24 cellular contexts compared by ENCODE assay signal in the genomic region with DNA sequence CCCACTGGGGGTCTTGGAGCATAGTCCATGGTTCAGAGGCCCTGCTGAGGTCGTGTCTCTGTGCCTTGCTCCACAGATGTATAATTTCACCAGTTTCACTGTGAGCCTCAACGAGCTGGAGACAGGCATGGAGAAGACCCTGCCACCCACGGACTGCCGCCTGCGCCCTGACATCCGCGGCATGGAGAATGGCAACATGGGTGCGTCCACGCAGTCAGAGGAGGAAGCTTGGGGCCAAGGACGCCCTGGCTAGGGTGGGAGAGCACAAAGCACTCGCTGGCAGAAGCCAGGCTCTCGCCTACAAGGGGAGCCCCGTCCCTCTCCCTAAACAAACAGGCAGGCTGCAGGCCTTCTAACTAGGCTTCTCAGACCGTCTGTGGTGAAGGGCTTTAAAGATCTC. TPM values are rescaled to one million over a fixed set of nuclear protein-coding genes. Genes with fewer than 3 reads are reported as not detected.
DNase-seq lines count a peak whose midpoint lies in the region; ATAC-seq, FAIRE-seq and TF ChIP-seq lines count a peak whose summit lies in the region.
"Had no signal": no experiment of that assay in that cellular context is flagged by ENCODE, and none has a peak within 500 bp of the region (broad histone marks: within the 10 kb centered on the region; RNA-seq: fewer than 3 reads in every experiment).

No MANE protein-coding gene starts in this region.

- no peaks in the 10 kb centered on the region for H3K27me3 Mint-ChIP-seq in activated naive CD4-positive, alpha-beta T cell treated with anti-CD3 and anti-CD28 coated beads, Interleukin-2, amount 10 ng/mL, durations not matched to agents 7 days and 5 days
- H3K27me3 Mint-ChIP-seq: B cell; CD4-positive, CD25-positive, alpha-beta regulatory T cell had no signal

- H3K27me3 ChIP-seq in HepG2 (ENCODE audit: control insufficient read depth in 1 of 2, insufficient read depth in 2 of 2, low read length in 2 of 2) (no peaks in the 10 kb centered on the region), right lobe of liver (no peaks in the 10 kb centered on the region), neuronal stem cell (ENCODE audit: control insufficient read depth in 3 of 3, insufficient read depth in 3 of 3, low read depth in 1 of 3, low read length in 3 of 3) (no peaks in the 10 kb centered on the region)
- H3K27me3 ChIP-seq: BLaER1 had no signal

- no peak overlapping the region for H3K4me3 ChIP-seq in HepG2 (replicated peaks in 1 of 3; ENCODE audit: insufficient read depth in 1 of 3, low read depth in 2 of 3, low read length in 3 of 3)
- H3K4me3 ChIP-seq in right lobe of liver, result no peak overlapping the region
- no peak overlapping the region for H3K4me3 ChIP-seq in neuronal stem cell (ENCODE audit: low read length in 2 of 2)
- H3K4me3 ChIP-seq: BLaER1, GM12878, GM23248 had no signal

- peak overlapping the region; percentile 73 for H3K23ac ChIP-seq in neuronal stem cell (ENCODE audit: low read depth, low read length, poor library complexity)

- H2BK15ac ChIP-seq in neuronal stem cell (ENCODE audit: low read length), result no peak overlapping the region

- H3K9me3 Mint-ChIP-seq in activated naive CD4-positive, alpha-beta T cell treated with anti-CD3 and anti-CD28 coated beads, Interleukin-2, amount 10 ng/mL, durations not matched to agents 7 days and 5 days, result no peaks in the 10 kb centered on the region
- H3K9me3 Mint-ChIP-seq in stimulated activated effector memory CD8-positive, alpha-beta T cell treated with anti-CD3 and anti-CD28 coated beads, Interleukin-12 subunit alpha, Interleukin-12 subunit beta, amount 100 ng/mL, for 72 hours, result no peaks in the 10 kb centered on the region
- H3K9me3 Mint-ChIP-seq: CD8-positive, alpha-beta T cell had no signal

- H3K4me2 ChIP-seq in HepG2 (ENCODE audit: low read depth, low read length) (no peak overlapping the region), neuronal stem cell (ENCODE audit: insufficient read depth, low read length, poor library complexity, severe bottlenecking) (no peak overlapping the region)
- H3K4me2 ChIP-seq: BLaER1 had no signal

- H3K27ac ChIP-seq in HepG2 (ENCODE audit: extremely low read length, insufficient read depth, low read length) (no peak overlapping the region), right lobe of liver (no peak overlapping the region), neuronal stem cell (replicated peaks; ENCODE audit: low read length) (no peak overlapping the region)
- H3K27ac ChIP-seq: 22Rv1, BLaER1, C4-2B, GM23248 had no signal

- in situ Hi-C loops in HepG2 (cut with HindIII; ENCODE audit: extremely low pct_ligation_motif_present, low pct_unique_long_range_greater_than_20kb), result no loop called here

- peaks cover 39 to 66% of the 10 kb centered on the region in 2 experiments for H3K36me3 ChIP-seq in HepG2 (replicated peaks in 1 of 2; ENCODE audit: control insufficient read depth in 1 of 2, insufficient read depth in 2 of 2, low read length in 2 of 2)
- H3K36me3 ChIP-seq in right lobe of liver, result peaks cover 0 to 37% (median 7%) of the 10 kb centered on the region in 4 donors
- peaks cover 30 to 76% of the 10 kb centered on the region in 2 donors for H3K36me3 ChIP-seq in neuronal stem cell (replicated peaks in 1 of 2; ENCODE audit: control insufficient read depth in 2 of 2, insufficient read depth in 2 of 2, low read length in 2 of 2)

- no peak overlapping the region for H2BK120ac ChIP-seq in neuronal stem cell (ENCODE audit: low read depth, low read length)

- H4K91ac ChIP-seq in neuronal stem cell (ENCODE audit: low read depth, low read length, poor library complexity), result no peak overlapping the region

- peaks cover 10% of the 10 kb centered on the region for H3K4me1 Mint-ChIP-seq in activated naive CD4-positive, alpha-beta T cell treated with anti-CD3 and anti-CD28 coated beads, Interleukin-2, amount 10 ng/mL, durations not matched to agents 7 days and 5 days
- H3K4me1 Mint-ChIP-seq in stimulated activated effector memory CD8-positive, alpha-beta T cell treated with anti-CD3 and anti-CD28 coated beads, Interleukin-12 subunit alpha, Interleukin-12 subunit beta, amount 100 ng/mL, for 72 hours, result peaks cover 14% of the 10 kb centered on the region

- no peak overlapping the region for H2BK12ac ChIP-seq in neuronal stem cell (ENCODE audit: low read length)

- no peak for TF ChIP-seq EP300 in HepG2 (IDR thresholded peaks at IDR 0.05; ENCODE audit: low read depth in 2 of 2, low read length in 2 of 2)
- TF ChIP-seq EP300 in HepG2 (CRISPR knock-in tag; IDR thresholded peaks at IDR 0.05; ENCODE audit: borderline replicate concordance), result no peak

- H3K27ac Mint-ChIP-seq in activated naive CD4-positive, alpha-beta T cell treated with anti-CD3 and anti-CD28 coated beads, Interleukin-2, amount 10 ng/mL, durations not matched to agents 7 days and 5 days, result peak overlapping the region; percentile 11
- H3K27ac Mint-ChIP-seq in stimulated activated effector memory CD8-positive, alpha-beta T cell treated with anti-CD3 and anti-CD28 coated beads, Interleukin-12 subunit alpha, Interleukin-12 subunit beta, amount 100 ng/mL, for 72 hours, result no peak overlapping the region
- H3K27ac Mint-ChIP-seq: B cell; CD8-positive, alpha-beta T cell had no signal

- H3K4ac ChIP-seq in neuronal stem cell (ENCODE audit: low read length), result no peak overlapping the region

- H4K20me1 ChIP-seq in HepG2 (ENCODE audit: insufficient read depth, low read length), result no peaks in the 10 kb centered on the region

- no peak for ATAC-seq in HepG2
- no peak for ATAC-seq in right lobe of liver
- ATAC-seq in stimulated activated effector memory CD8-positive, alpha-beta T cell treated with anti-CD3 and anti-CD28 coated beads, Interleukin-12 subunit alpha, Interleukin-12 subunit beta, amount 100 ng/mL, for 72 hours, result no peak
- ATAC-seq: CD8-positive, alpha-beta T cell; GM12878 had no signal

- no peaks in the 10 kb centered on the region for H3K79me2 ChIP-seq in HepG2 (ENCODE audit: insufficient read depth, low read length)

- no peak overlapping the region for H2BK5ac ChIP-seq in neuronal stem cell (ENCODE audit: low read length)

- BruUV-seq in HepG2 (replicated peaks; lab: Mats Ljungman, UMichigan), result no TSS peak

- CTCF ChIA-PET in activated naive CD4-positive, alpha-beta T cell treated with anti-CD3 and anti-CD28 coated beads, Interleukin-2, amount 10 ng/mL, durations not matched to agents 7 days and 5 days (lab: Charles Lee), result no interaction called here
- CTCF ChIA-PET in HepG2 (lab: Yijun Ruan, JAX; ENCODE audit: low intra/inter-chr PET ratio, low total read pairs), result no interaction called here

- H3K4me3 Mint-ChIP-seq in activated naive CD4-positive, alpha-beta T cell treated with anti-CD3 and anti-CD28 coated beads, Interleukin-2, amount 10 ng/mL, durations not matched to agents 7 days and 5 days, result no peak overlapping the region
- H3K4me3 Mint-ChIP-seq in stimulated activated effector memory CD8-positive, alpha-beta T cell treated with anti-CD3 and anti-CD28 coated beads, Interleukin-12 subunit alpha, Interleukin-12 subunit beta, amount 100 ng/mL, for 72 hours, result no peak overlapping the region
- H3K4me3 Mint-ChIP-seq: B cell; CD4-positive, CD25-positive, alpha-beta regulatory T cell; CD8-positive, alpha-beta T cell had no signal

- H3K18ac ChIP-seq in neuronal stem cell (ENCODE audit: low read length), result no peak overlapping the region

- H3K14ac ChIP-seq in neuronal stem cell (ENCODE audit: low read length), result no peak overlapping the region

- no peak overlapping the region for H4K8ac ChIP-seq in neuronal stem cell (ENCODE audit: low read depth, low read length)

- no peak for DNase-seq in activated naive CD4-positive, alpha-beta T cell treated with anti-CD3 and anti-CD28 coated beads, Interleukin-2, amount 10 ng/mL, durations not matched to agents 7 days and 5 days
- no peak for DNase-seq in activated naive CD4-positive, alpha-beta T cell (lab: John Stamatoyannopoulos, UW)
- DNase-seq in HepG2 (ENCODE audit: low spot score) (no peak), right lobe of liver (no peak), neuronal stem cell (ENCODE audit: low spot score) (no peak), NCI-H446 (lab: John Stamatoyannopoulos, UW) (no peak)
- no peak for DNase-seq in stimulated activated effector memory CD8-positive, alpha-beta T cell treated with anti-CD3 and anti-CD28 coated beads, Interleukin-12 subunit alpha, Interleukin-12 subunit beta, amount 100 ng/mL, for 72 hours (ENCODE audit: low spot score in 2 of 2)
- DNase-seq: Caco-2; CD4-positive, CD25-positive, alpha-beta regulatory T cell; CD8-positive, alpha-beta T cell; DMS153; EL; GDM1; GM23248; H7; HCEC 1CT had no signal

- no peaks in the 10 kb centered on the region for H3K4me1 ChIP-seq in HepG2 (ENCODE audit: insufficient read depth, low read length)
- peaks cover 0 to 3% (median 0%) of the 10 kb centered on the region in 4 donors for H3K4me1 ChIP-seq in right lobe of liver
- H3K4me1 ChIP-seq in neuronal stem cell (ENCODE audit: control insufficient read depth in 2 of 2, insufficient read depth in 1 of 2, low read depth in 1 of 2, low read length in 2 of 2), result no peaks in the 10 kb centered on the region
- H3K4me1 ChIP-seq: Caco-2 had no signal

- H3K36me3 Mint-ChIP-seq in activated naive CD4-positive, alpha-beta T cell treated with anti-CD3 and anti-CD28 coated beads, Interleukin-2, amount 10 ng/mL, durations not matched to agents 7 days and 5 days, result peaks cover 16% of the 10 kb centered on the region
- H3K36me3 Mint-ChIP-seq in stimulated activated effector memory CD8-positive, alpha-beta T cell treated with anti-CD3 and anti-CD28 coated beads, Interleukin-12 subunit alpha, Interleukin-12 subunit beta, amount 100 ng/mL, for 72 hours, result peaks cover 40% of the 10 kb centered on the region

- WGBS in HepG2 (ENCODE audit: low lambda C conversion rate), result 76% methylated on average over 9 of the region's 14 CpGs
- WGBS in right lobe of liver (ENCODE audit: insufficient coverage, low coverage, low lambda C conversion rate, missing lambda C conversion rate), result 100% methylated on average over 1 of the region's 14 CpGs
- WGBS in neuronal stem cell (ENCODE audit: extremely low coverage in 2 of 2, insufficient read length in 2 of 2, insufficient replicate concordance in 1 of 2), 2 donors, result no CpG with 5 or more reads among the region's 14 CpGs

- H2AFZ ChIP-seq in HepG2 (ENCODE audit: low read length), result no peak overlapping the region
- H2AFZ ChIP-seq in neuronal stem cell (ENCODE audit: low read length), result no peak overlapping the region
- H2AFZ ChIP-seq: GM23248 had no signal

- POLR2A ChIA-PET in HepG2 (lab: Yijun Ruan, JAX), result no interaction called here

- H3K9me3 ChIP-seq in HepG2 (ENCODE audit: low read length), result no peaks in the 10 kb centered on the region
- H3K9me3 ChIP-seq in right lobe of liver, result no peaks in the 10 kb centered on the region
- H3K9me3 ChIP-seq in neuronal stem cell (replicated peaks in 1 of 2; ENCODE audit: control insufficient read depth in 2 of 2, insufficient read depth in 1 of 2, low read depth in 1 of 2, low read length in 2 of 2), result peaks cover 0 to 7% of the 10 kb centered on the region in 2 donors
- H3K9me3 ChIP-seq: BLaER1, Caco-2 had no signal

- FAIRE-seq in HepG2 (lab: Jason Lieb, UNC), result no peak
- FAIRE-seq: A204.1, GM12878, GM19239, H1 had no signal

- TF ChIP-seq POLR2A in HepG2 (IDR thresholded peaks at IDR 0.05; ENCODE audit: insufficient read depth in 1 of 2, low read depth in 2 of 2, low read length in 2 of 2), result no peak
- TF ChIP-seq POLR2A in right lobe of liver (IDR thresholded peaks at IDR 0.05), result no peak

- TF ChIP-seq CTCF in HepG2 (CRISPR knock-in tag; IDR thresholded peaks at IDR 0.05), result no peak
- TF ChIP-seq CTCF in right lobe of liver (IDR thresholded peaks at IDR 0.05), result no peak

- no peak overlapping the region for H2AK5ac ChIP-seq in neuronal stem cell (ENCODE audit: low read depth, low read length)

- H3K9ac ChIP-seq in HepG2 (ENCODE audit: insufficient read depth, low read depth, low read length) (no peak overlapping the region), neuronal stem cell (ENCODE audit: low read depth, low read length, poor library complexity) (no peak overlapping the region)
- H3K9ac ChIP-seq: BLaER1, GM23248 had no signal

- H3K79me1 ChIP-seq in neuronal stem cell (ENCODE audit: low read depth, low read length), result no peaks in the 10 kb centered on the region

- intact Hi-C loops in HepG2 (cut with micrococcal nuclease; ENCODE audit: unreplicated experiment) (no loop called here), right lobe of liver (cut with DNase I) (no loop called here)

- TF ChIP-seq RAD21 in HepG2 (CRISPR knock-in tag; IDR thresholded peaks at IDR 0.05), result no peak

RNA-seq across cellular contexts. Expression of gene ADRM1, which starts 13.7 kb away (rescaled TPM):
- total RNA-seq in HepG2 (2016; rRNA removed; fragmentation: Illumina TruSeq; extraction: Trizol), result 143 and 154 TPM in 2 replicates
- 51.6 and 53.2 TPM in 2 replicates for total RNA-seq in HepG2 (2016; cell fraction: cytosol; rRNA removed; fragmentation: Illumina TruSeq; extraction: Trizol; ENCODE audit: low read depth)
- 149 and 159 TPM in 2 replicates for total RNA-seq in HepG2 (2016; cell fraction: insoluble cytoplasmic fraction; rRNA removed; fragmentation: Illumina TruSeq; extraction: Trizol)
- 59.3 and 62.8 TPM in 2 replicates for total RNA-seq in HepG2 (2016; cell fraction: membrane; rRNA removed; fragmentation: Illumina TruSeq; extraction: Trizol)
- 76.2 and 86.5 TPM in 2 replicates for total RNA-seq in HepG2 (2016; cell fraction: nucleus; rRNA removed; fragmentation: Illumina TruSeq; extraction: Trizol)
- polyA plus RNA-seq in HepG2 (2011; rRNA removed), result 92.9 and 106 TPM in 2 replicates
- polyA plus RNA-seq in HepG2 (2011; cell fraction: cytosol; rRNA removed), result 90.4 and 144 TPM in 2 replicates
- 158 and 185 TPM in 2 replicates for polyA plus RNA-seq in HepG2 (2011; cell fraction: nucleus; rRNA removed)
- polyA plus RNA-seq in HepG2 (2012), result 62.1 and 86.3 TPM in 2 replicates
- 50.3 and 52.6 TPM in 2 replicates for polyA plus RNA-seq in HepG2 (2016; cell fraction: cytosol; fragmentation: Illumina TruSeq; extraction: Trizol; ENCODE audit: low read depth)
- 185 and 189 TPM in 2 replicates for polyA plus RNA-seq in HepG2 (2016; cell fraction: insoluble cytoplasmic fraction; fragmentation: Illumina TruSeq; extraction: Trizol; ENCODE audit: low read depth)
- polyA plus RNA-seq in HepG2 (2016; cell fraction: membrane; fragmentation: Illumina TruSeq; extraction: Trizol; ENCODE audit: low read depth), result 54.2 and 55.6 TPM in 2 replicates
- 165 and 171 TPM in 2 replicates for polyA plus RNA-seq in HepG2 (2016; cell fraction: nucleus; fragmentation: Illumina TruSeq; extraction: Trizol; ENCODE audit: insufficient read depth, low read depth)
- 92.6 and 107 TPM in 2 replicates for polyA minus RNA-seq in HepG2 (2011; rRNA and poly(A)+ RNA removed; ENCODE audit: low replicate concordance)
- 50.7 and 55.0 TPM in 2 replicates for polyA minus RNA-seq in HepG2 (2011; cell fraction: cytosol; rRNA and poly(A)+ RNA removed)
- polyA minus RNA-seq in HepG2 (2011; cell fraction: nucleus; rRNA and poly(A)+ RNA removed), result 47.2 and 49.4 TPM in 2 replicates
- 100 to 1,000 TPM in 2 of 6 experiments, 10 to 100 TPM in 4; 49.5 to 139 (median 55.7) TPM for total RNA-seq in right lobe of liver
- 69.1 TPM for polyA plus RNA-seq in neuronal stem cell (2013, experiment 1 of 2)
- polyA plus RNA-seq in neuronal stem cell (2013, experiment 2 of 2), result 69.0 TPM

RNA-seq across cellular contexts. Expression of gene OSBPL2, which starts 50.8 kb away (rescaled TPM):
- 37.4 and 41.5 TPM in 2 replicates for total RNA-seq in HepG2 (2016; rRNA removed; fragmentation: Illumina TruSeq; extraction: Trizol)
- 19.3 and 19.7 TPM in 2 replicates for total RNA-seq in HepG2 (2016; cell fraction: cytosol; rRNA removed; fragmentation: Illumina TruSeq; extraction: Trizol; ENCODE audit: low read depth)
- 37.3 and 39.8 TPM in 2 replicates for total RNA-seq in HepG2 (2016; cell fraction: insoluble cytoplasmic fraction; rRNA removed; fragmentation: Illumina TruSeq; extraction: Trizol)
- total RNA-seq in HepG2 (2016; cell fraction: membrane; rRNA removed; fragmentation: Illumina TruSeq; extraction: Trizol), result 18.5 and 19.9 TPM in 2 replicates
- total RNA-seq in HepG2 (2016; cell fraction: nucleus; rRNA removed; fragmentation: Illumina TruSeq; extraction: Trizol), result 31.6 and 31.7 TPM in 2 replicates
- 18.5 and 20.5 TPM in 2 replicates for polyA plus RNA-seq in HepG2 (2011; rRNA removed)
- polyA plus RNA-seq in HepG2 (2011; cell fraction: cytosol; rRNA removed), result 11.8 and 12.2 TPM in 2 replicates
- 64.3 and 72.2 TPM in 2 replicates for polyA plus RNA-seq in HepG2 (2011; cell fraction: nucleus; rRNA removed)
- polyA plus RNA-seq in HepG2 (2012), result 29.8 and 30.8 TPM in 2 replicates
- 3.5 and 4.8 TPM in 2 replicates for polyA plus RNA-seq in HepG2 (2016; cell fraction: cytosol; fragmentation: Illumina TruSeq; extraction: Trizol; ENCODE audit: low read depth)
- 31.7 and 35.2 TPM in 2 replicates for polyA plus RNA-seq in HepG2 (2016; cell fraction: insoluble cytoplasmic fraction; fragmentation: Illumina TruSeq; extraction: Trizol; ENCODE audit: low read depth)
- 9.5 and 9.7 TPM in 2 replicates for polyA plus RNA-seq in HepG2 (2016; cell fraction: membrane; fragmentation: Illumina TruSeq; extraction: Trizol; ENCODE audit: low read depth)
- polyA plus RNA-seq in HepG2 (2016; cell fraction: nucleus; fragmentation: Illumina TruSeq; extraction: Trizol; ENCODE audit: insufficient read depth, low read depth), result 69.1 and 71.6 TPM in 2 replicates
- 28.3 and 39.1 TPM in 2 replicates for polyA minus RNA-seq in HepG2 (2011; rRNA and poly(A)+ RNA removed; ENCODE audit: low replicate concordance)
- 11.3 and 14.2 TPM in 2 replicates for polyA minus RNA-seq in HepG2 (2011; cell fraction: cytosol; rRNA and poly(A)+ RNA removed)
- 62.2 and 69.3 TPM in 2 replicates for polyA minus RNA-seq in HepG2 (2011; cell fraction: nucleus; rRNA and poly(A)+ RNA removed)
- total RNA-seq in right lobe of liver, result 10 to 100 TPM; 15.6 to 27.8 (median 21.2) TPM
- polyA plus RNA-seq in neuronal stem cell (2013, experiment 1 of 2), result 23.2 TPM
- 23.6 TPM for polyA plus RNA-seq in neuronal stem cell (2013, experiment 2 of 2)
